Comparison of ENCODE assay signal across 8 cellular contexts in the genomic region with DNA sequence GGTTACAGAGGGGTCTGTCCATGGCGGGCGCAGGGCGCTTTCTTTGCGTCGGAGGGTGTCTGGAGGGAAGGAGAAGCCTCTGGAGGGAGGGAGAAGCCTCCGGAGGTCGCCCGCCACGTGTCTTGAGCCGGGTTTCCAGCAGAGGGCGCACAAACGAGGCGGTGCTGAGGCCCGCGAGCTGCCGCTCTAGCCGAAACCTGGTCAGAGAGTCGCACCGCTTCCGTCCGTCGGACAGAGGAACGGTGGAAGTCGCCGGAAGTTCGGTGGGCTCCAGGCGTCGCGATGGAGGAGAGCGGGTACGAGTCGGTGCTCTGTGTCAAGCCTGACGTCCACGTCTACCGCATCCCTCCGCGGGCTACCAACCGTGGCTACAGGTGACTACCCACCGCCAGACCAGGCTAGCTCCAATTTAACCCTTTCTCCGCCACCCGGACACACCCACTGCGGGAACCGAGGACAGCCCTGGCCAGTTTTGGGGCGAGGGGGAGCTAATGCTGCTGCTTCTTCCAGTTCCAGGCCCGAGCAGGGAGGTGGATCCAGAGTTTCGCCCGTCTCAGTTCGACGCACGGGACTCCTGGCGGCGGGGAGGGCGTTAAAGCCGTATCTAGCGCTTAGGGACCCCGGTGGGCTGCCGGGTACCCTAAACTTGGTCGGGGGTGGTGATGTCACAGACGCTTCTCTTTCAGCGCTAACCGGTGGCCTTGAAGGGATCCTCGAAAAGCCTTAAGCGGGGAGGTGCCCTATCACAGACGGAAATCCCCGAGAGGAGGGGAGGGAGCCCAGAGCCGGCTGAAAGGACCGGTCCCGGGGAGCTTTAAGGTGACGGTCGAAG. TPM values are rescaled to one million over a fixed set of nuclear protein-coding genes. Genes with fewer than 3 reads are reported as not detected.
A peak's percentile ranks its signal among the peaks of the same experiment; 100 is the strongest.
DNase-seq lines count a peak whose midpoint lies in the region; ATAC-seq and TF ChIP-seq lines count a peak whose summit lies in the region.

A gene with protein sequence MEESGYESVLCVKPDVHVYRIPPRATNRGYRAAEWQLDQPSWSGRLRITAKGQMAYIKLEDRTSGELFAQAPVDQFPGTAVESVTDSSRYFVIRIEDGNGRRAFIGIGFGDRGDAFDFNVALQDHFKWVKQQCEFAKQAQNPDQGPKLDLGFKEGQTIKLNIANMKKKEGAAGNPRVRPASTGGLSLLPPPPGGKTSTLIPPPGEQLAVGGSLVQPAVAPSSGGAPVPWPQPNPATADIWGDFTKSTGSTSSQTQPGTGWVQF (plus strand): TSS at position 245 of the 832 bp plus-strand sequence. CDS start 38 bp downstream, at position 283.

- H3K27ac Mint-ChIP-seq in CD8-positive, alpha-beta T cell: peak within 1 kb of the TSS; percentile 94

- POLR2A ChIA-PET in CD8-positive, alpha-beta T cell (lab: Charles Lee): interaction anchor here (0.6 to 3.3 kb wide), 11 partner anchors 8 to 824 kb away, joined by 3 to 14 read pairs (median 4); a partner anchor contains a TSS

- H3K9me3 ChIP-seq in CD8-positive, alpha-beta T cell (ENCODE audit: low read length): no peaks in the 10 kb centered on the region
- no peaks in the 10 kb centered on the region for H3K9me3 ChIP-seq in lung (ENCODE audit: control insufficient read depth in 2 of 2, insufficient read depth in 1 of 2, low read length in 1 of 2)

- peak within 1 kb of the TSS; percentile 89 for H3K27ac ChIP-seq in CD8-positive, alpha-beta T cell (ENCODE audit: low read depth, low read length)
- peak within 1 kb of the TSS; percentile 56 to 82 for H3K27ac ChIP-seq in lung (ENCODE audit: low read depth in 1 of 2, low read length in 1 of 2)

- ATAC-seq in CD8-positive, alpha-beta T cell: peak; percentile 80
- peak; percentile 88 for ATAC-seq in GM19463 (IDR thresholded peaks at IDR 0.05; ENCODE audit: unreplicated experiment)
- peak; percentile 92 for ATAC-seq in lung (ENCODE audit: insufficient read depth, low FRiP score)

- CTCF ChIA-PET in CD8-positive, alpha-beta T cell (lab: Charles Lee): interaction anchor here (0.7 to 2.7 kb wide), 12 partner anchors 9 to 185 kb away, joined by 3 to 23 read pairs (median 4); no protein-coding TSS in a partner anchor

- peak within 1 kb of the TSS; percentile 82 for H3K4me3 ChIP-seq in CD8-positive, alpha-beta T cell (ENCODE audit: low read depth, low read length)
- peak within 1 kb of the TSS; percentile 95 for H3K4me3 ChIP-seq in lung

- H3K4me1 ChIP-seq in CD8-positive, alpha-beta T cell (ENCODE audit: insufficient read depth, low read length): peaks cover 29% of the 10 kb centered on the region
- peaks cover 0 to 10% of the 10 kb centered on the region in 2 donors for H3K4me1 ChIP-seq in lung (ENCODE audit: control insufficient read depth in 2 of 2, insufficient read depth in 2 of 2, low read length in 2 of 2)

- H3K4me3 Mint-ChIP-seq in CD8-positive, alpha-beta T cell: peak within 1 kb of the TSS; percentile 88

- WGBS in lung, 2 donors: 0% methylated on average over 65 to 70 of the region's 70 CpGs

- peak; percentile 90 to 98 (median 94) for DNase-seq in CD8-positive, alpha-beta T cell
- DNase-seq in HT-29 (ENCODE audit: low spot score): peak; percentile 93
- DNase-seq in NK-92 (lab: John Stamatoyannopoulos, UW; ENCODE audit: unreplicated experiment): peak; percentile 37
- DNase-seq in activated CD8-positive, alpha-beta memory T cell treated with anti-CD3 and anti-CD28 coated beads for 1 hour (ENCODE audit: extremely low read depth in 1 of 2, low read depth in 1 of 2): peak; percentile 86 to 93
- peak; percentile 93 for DNase-seq in effector CD4-positive, alpha-beta T cell
- peak; percentile 94 for DNase-seq in lung (ENCODE audit: low spot score)
- DNase-seq in stimulated activated CD4-positive, alpha-beta T cell treated with anti-CD3 and anti-CD28 coated beads, TNF-alpha, amount 100 ng/mL, for 24 hours (ENCODE audit: low read depth in 3 of 3): peak; percentile 92 to 95 (median 93)

- peaks cover 35% of the 10 kb centered on the region for H3K36me3 Mint-ChIP-seq in CD8-positive, alpha-beta T cell

- H3K9me3 Mint-ChIP-seq in CD8-positive, alpha-beta T cell: no peaks in the 10 kb centered on the region

- intact Hi-C loops in CD8-positive, alpha-beta T cell (cut with DNase I, micrococcal nuclease): loop anchor here (1.0 to 5.0 kb wide), 8 partner anchors 20 to 612 kb away; a partner anchor contains a TSS

- no peaks in the 10 kb centered on the region for H3K27me3 ChIP-seq in CD8-positive, alpha-beta T cell (ENCODE audit: insufficient read depth, low read length)
- H3K27me3 ChIP-seq in lung (ENCODE audit: control insufficient read depth, insufficient read depth): no peaks in the 10 kb centered on the region

- TF ChIP-seq CTCF in CD8-positive, alpha-beta T cell (IDR thresholded peaks at IDR 0.05): peak; percentile 85
- TF ChIP-seq CTCF in lung (IDR thresholded peaks at IDR 0.05; ENCODE audit: control extremely low read depth, extremely low read depth): peak; percentile 81

- no peaks in the 10 kb centered on the region for H3K27me3 Mint-ChIP-seq in CD8-positive, alpha-beta T cell (ENCODE audit: low read depth)

- H3K4me1 Mint-ChIP-seq in CD8-positive, alpha-beta T cell (ENCODE audit: low read depth): peaks cover 35% of the 10 kb centered on the region

- H3K36me3 ChIP-seq in CD8-positive, alpha-beta T cell (ENCODE audit: insufficient read depth, low read length): peaks cover 30% of the 10 kb centered on the region
- peaks cover 4 to 12% of the 10 kb centered on the region in 2 donors for H3K36me3 ChIP-seq in lung (ENCODE audit: control insufficient read depth in 2 of 2, insufficient read depth in 2 of 2, low read length in 2 of 2)

RNA-seq across cellular contexts. Expression of the gene that starts here (rescaled TPM):
- total RNA-seq in CD8-positive, alpha-beta T cell: 10 to 100 TPM; 52.1 to 53.7 TPM
- total RNA-seq in HT-29 (2014; rRNA removed; shearing (Covaris generic)): 55.0 and 72.1 TPM in 2 replicates
- 10 to 100 TPM; 74.7 to 79.0 TPM for total RNA-seq in lung
- 10 to 100 TPM; 42.8 to 83.8 TPM for polyA plus RNA-seq in lung

Comparison
In these comparisons a context has a peak if more than half of its experiments do, and no peak if none do; other contexts are left out.
1. Peak in every context shown above with its lines: DNase-seq, ATAC-seq, H3K4me3 ChIP-seq and H3K27ac ChIP-seq.
2. DNase-seq: peak in every context shown above with its lines; median percentile 94 in CD8-positive, alpha-beta T cell; 94 in lung; 93 in HT-29; 93 in effector CD4-positive, alpha-beta T cell; 93 in stimulated activated CD4-positive, alpha-beta T cell treated with anti-CD3 and anti-CD28 coated beads, TNF-alpha, amount 100 ng/mL, for 24 hours; 90 in activated CD8-positive, alpha-beta memory T cell treated with anti-CD3 and anti-CD28 coated beads for 1 hour; 37 in NK-92.